Comparison of ENCODE assay signal across 8 cellular contexts in genomic region chr13:113208424-113209335, GRCh38. TPM values are rescaled to one million over a fixed set of nuclear protein-coding genes. Genes with fewer than 3 reads are reported as not detected.
DNase-seq lines count a peak whose midpoint lies in the region; ATAC-seq lines count a peak whose summit lies in the region.

Gene PCID2, minus strand, starts transcription at chr13:113208669. Its CDS starts 35 bp downstream, at chr13:113208634.

- peak; percentile 66 for ATAC-seq in GM19468 (IDR thresholded peaks at IDR 0.05; ENCODE audit: extremely low read depth, unreplicated experiment)
- peak; percentile 80 for ATAC-seq in activated CD8-positive, alpha-beta memory T cell treated with anti-CD3 and anti-CD28 coated beads, Interleukin-2, amount 10 ng/mL, durations not matched to agents 7 days and 5 days

- H3K36me3 Mint-ChIP-seq in activated CD8-positive, alpha-beta memory T cell treated with anti-CD3 and anti-CD28 coated beads, Interleukin-2, amount 10 ng/mL, durations not matched to agents 7 days and 5 days: peaks cover 33% of the 10 kb centered on the region

- H3K4me1 Mint-ChIP-seq in activated CD8-positive, alpha-beta memory T cell treated with anti-CD3 and anti-CD28 coated beads, Interleukin-2, amount 10 ng/mL, durations not matched to agents 7 days and 5 days: peaks cover 66% of the 10 kb centered on the region

- H3K9ac ChIP-seq in NT2/D1 (ENCODE audit: insufficient read length, low read depth): peak within 1 kb of the TSS; percentile 98
- H3K9ac ChIP-seq in endocrine pancreas (ENCODE audit: control insufficient read depth, insufficient read depth, low read length): peak within 1 kb of the TSS; percentile 94

- H3K27me3 Mint-ChIP-seq in activated CD8-positive, alpha-beta memory T cell treated with anti-CD3 and anti-CD28 coated beads, Interleukin-2, amount 10 ng/mL, durations not matched to agents 7 days and 5 days: no peaks in the 10 kb centered on the region

- H3K4me1 ChIP-seq in NT2/D1 (ENCODE audit: insufficient read depth, insufficient read length): no peaks in the 10 kb centered on the region
- peaks cover 31% of the 10 kb centered on the region for H3K4me1 ChIP-seq in endocrine pancreas (ENCODE audit: control insufficient read depth, insufficient read depth, low read length)

- DNase-seq in COLO668 (lab: John Stamatoyannopoulos, UW; ENCODE audit: unreplicated experiment) (peak; percentile 100), HT-29 (ENCODE audit: low spot score) (peak; percentile 94), NT2/D1 (ENCODE audit: low read depth, low spot score) (peak; percentile 91), mesenteric fat pad (ENCODE audit: low spot score) (peak; percentile 98)
- DNase-seq in activated CD8-positive, alpha-beta memory T cell treated with anti-CD3 and anti-CD28 coated beads, Interleukin-2, amount 10 ng/mL, durations not matched to agents 7 days and 5 days: peak; percentile 91
- DNase-seq in stimulated activated CD8-positive, alpha-beta memory T cell treated with anti-CD3 and anti-CD28 coated beads, Interleukin-15, amount 100 ng/mL, for 24 hours (ENCODE audit: low read depth): peak; percentile 83

- H3K4me3 ChIP-seq in NT2/D1 (ENCODE audit: insufficient read length, low read depth) (peak within 1 kb of the TSS; percentile 97), endocrine pancreas (ENCODE audit: control insufficient read depth, insufficient read depth, low read length) (peak within 1 kb of the TSS; percentile 90)

- H3K9me3 Mint-ChIP-seq in activated CD8-positive, alpha-beta memory T cell treated with anti-CD3 and anti-CD28 coated beads, Interleukin-2, amount 10 ng/mL, durations not matched to agents 7 days and 5 days (ENCODE audit: low read depth): no peaks in the 10 kb centered on the region

- peaks cover 52% of the 10 kb centered on the region for H3K36me3 ChIP-seq in NT2/D1 (ENCODE audit: insufficient read depth, insufficient read length, low read length)
- H3K36me3 ChIP-seq in endocrine pancreas (ENCODE audit: control insufficient read depth, insufficient read depth, low read length): peaks cover 3% of the 10 kb centered on the region

- CTCF ChIA-PET in activated CD8-positive, alpha-beta memory T cell treated with anti-CD3 and anti-CD28 coated beads, Interleukin-2, amount 10 ng/mL, durations not matched to agents 7 days and 5 days (lab: Charles Lee): interaction anchor here (0.8 to 2.7 kb wide), 7 partner anchors 10 to 376 kb away, joined by 3 to 18 read pairs (median 4); partner anchors contain the start of genes LAMP1 and TFDP1

- H3K4me3 Mint-ChIP-seq in activated CD8-positive, alpha-beta memory T cell treated with anti-CD3 and anti-CD28 coated beads, Interleukin-2, amount 10 ng/mL, durations not matched to agents 7 days and 5 days: peak within 1 kb of the TSS; percentile 81

- peak within 1 kb of the TSS; percentile 88 for H3K27ac Mint-ChIP-seq in activated CD8-positive, alpha-beta memory T cell treated with anti-CD3 and anti-CD28 coated beads, Interleukin-2, amount 10 ng/mL, durations not matched to agents 7 days and 5 days

- H3K27me3 ChIP-seq in NT2/D1 (ENCODE audit: insufficient read depth, insufficient read length) (no peaks in the 10 kb centered on the region), endocrine pancreas (ENCODE audit: control insufficient read depth, insufficient read depth, low read length) (no peaks in the 10 kb centered on the region)

- H3K9me3 ChIP-seq in NT2/D1 (ENCODE audit: insufficient read depth, low read length) (no peaks in the 10 kb centered on the region), endocrine pancreas (ENCODE audit: control insufficient read depth, low read length) (no peaks in the 10 kb centered on the region)

RNA-seq across cellular contexts. Expression of gene PCID2, which starts in this region (rescaled TPM):
- total RNA-seq in HT-29 (2014; rRNA removed; shearing (Covaris generic)): 62.4 and 69.0 TPM in 2 replicates
- 10 to 100 TPM; 60.3 to 68.0 TPM for total RNA-seq in activated CD8-positive, alpha-beta memory T cell treated with anti-CD3 and anti-CD28 coated beads, Interleukin-2, amount 10 ng/mL, durations not matched to agents 7 days and 5 days
- total RNA-seq in mesenteric fat pad: 37.4 TPM

Comparison
In these comparisons a context has a peak if more than half of its experiments do, and no peak if none do; other contexts are left out.
1. Peak in every context shown above with its lines: DNase-seq, ATAC-seq and H3K4me3 ChIP-seq.